8 cellular contexts compared by ENCODE assay signal in genomic region chr19:16382775-16383543, GRCh38. TPM values are rescaled to one million over a fixed set of nuclear protein-coding genes. Genes with fewer than 3 reads are reported as not detected.
A peak's percentile ranks its signal among the peaks of the same experiment; 100 is the strongest.
DNase-seq lines count a peak whose midpoint lies in the region; ATAC-seq, FAIRE-seq and TF ChIP-seq lines count a peak whose summit lies in the region.

No MANE protein-coding gene starts in this region.

- intact Hi-C loops in natural killer cell (cut with micrococcal nuclease): loop anchor here (1.0 to 10.0 kb wide), 2 partner anchors 14 to 758 kb away; no protein-coding TSS in a partner anchor

- DNase-seq in CD1c-positive myeloid dendritic cell (ENCODE audit: extremely low spot score) (peak; percentile 81), RCC 7860 (ENCODE audit: low spot score) (peak; percentile 70), fibroblast of peridontal ligament (ENCODE audit: extremely low read depth) (peak; percentile 89), natural killer cell (peak; percentile 73)
- peak; percentile 58 to 64 for DNase-seq in activated T-helper 1 cell treated with anti-CD3 and anti-CD28 coated beads, Interleukin-2, amount 50 U/mL, for 16 hours (ENCODE audit: low read depth in 1 of 2, low spot score in 1 of 2)
- peak; percentile 44 for DNase-seq in stimulated activated naive B cell treated with anti-CD40 and anti-IgM and Interleukin-4, amounts not matched to agents 10 μg/mL and 1 μg/mL and 100 μg/mL, for 72 hours

- no peaks in the 10 kb centered on the region for H3K36me3 Mint-ChIP-seq in natural killer cell
- peaks cover 59 to 71% of the 10 kb centered on the region in 2 donors for H3K36me3 Mint-ChIP-seq in stimulated activated naive B cell treated with anti-CD40 and anti-IgM and Interleukin-4, amounts not matched to agents 10 μg/mL and 1 μg/mL and 100 μg/mL, for 72 hours

- peak; percentile 44 for ATAC-seq in HG02678 (IDR thresholded peaks at IDR 0.05; ENCODE audit: unreplicated experiment)
- ATAC-seq in natural killer cell: peak; percentile 69 to 75 (median 73)
- ATAC-seq in stimulated activated naive B cell treated with anti-CD40 and anti-IgM and Interleukin-4, amounts not matched to agents 10 μg/mL and 1 μg/mL and 100 μg/mL, for 72 hours (replicated peaks): peak; percentile 70 to 75
- no peak for ATAC-seq in GM19455 (IDR thresholded peaks at IDR 0.05; ENCODE audit: unreplicated experiment)

- no peaks in the 10 kb centered on the region for H3K27me3 Mint-ChIP-seq in natural killer cell (ENCODE audit: low read depth in 2 of 2)
- no peaks in the 10 kb centered on the region for H3K27me3 Mint-ChIP-seq in stimulated activated naive B cell treated with anti-CD40 and anti-IgM and Interleukin-4, amounts not matched to agents 10 μg/mL and 1 μg/mL and 100 μg/mL, for 72 hours

- TF ChIP-seq CTCF in natural killer cell (IDR thresholded peaks at IDR 0.05): peak; percentile 87

- H3K4me1 Mint-ChIP-seq in natural killer cell: peaks cover 39 to 60% of the 10 kb centered on the region in 2 donors
- peaks cover 46 to 68% of the 10 kb centered on the region in 2 donors for H3K4me1 Mint-ChIP-seq in stimulated activated naive B cell treated with anti-CD40 and anti-IgM and Interleukin-4, amounts not matched to agents 10 μg/mL and 1 μg/mL and 100 μg/mL, for 72 hours

- H3K9me3 Mint-ChIP-seq in natural killer cell: no peaks in the 10 kb centered on the region
- H3K9me3 Mint-ChIP-seq in stimulated activated naive B cell treated with anti-CD40 and anti-IgM and Interleukin-4, amounts not matched to agents 10 μg/mL and 1 μg/mL and 100 μg/mL, for 72 hours: peaks cover 3 to 6% of the 10 kb centered on the region in 2 donors

- FAIRE-seq in RCC 7860 (lab: Jason Lieb, UNC): no peak

- H3K4me3 Mint-ChIP-seq in natural killer cell: peak overlapping the region; percentile 81
- peak overlapping the region; percentile 37 to 44 for H3K4me3 Mint-ChIP-seq in stimulated activated naive B cell treated with anti-CD40 and anti-IgM and Interleukin-4, amounts not matched to agents 10 μg/mL and 1 μg/mL and 100 μg/mL, for 72 hours

- peak overlapping the region; percentile 90 to 95 for H3K27ac Mint-ChIP-seq in natural killer cell
- peak overlapping the region; percentile 95 for H3K27ac Mint-ChIP-seq in stimulated activated naive B cell treated with anti-CD40 and anti-IgM and Interleukin-4, amounts not matched to agents 10 μg/mL and 1 μg/mL and 100 μg/mL, for 72 hours

RNA-seq across cellular contexts. Expression of gene KLF2, which starts 58.3 kb away (rescaled TPM):
- 100 to 1,000 TPM; 246 to 645 (median 377) TPM for total RNA-seq in natural killer cell
